ENCODE assay signal across 1 cellular context in genomic region chr17:2063306-2064146, GRCh38.
TF ChIP-seq lines count a peak whose summit lies in the region.

No MANE protein-coding gene starts in this region.

TF ChIP-seq in SK-N-SH, 30 proteins besides CTCF, POLR2A, EP300 and RAD21 (continued from another document):
- TF ChIP-seq SIN3A (IDR thresholded peaks at IDR 0.05; ENCODE audit: borderline replicate concordance, low read depth, low read length) (no peak), TCF12 (IDR thresholded peaks at IDR 0.05) (no peak), RFX5 (IDR thresholded peaks at IDR 0.05; ENCODE audit: low read length) (no peak), NRF1 (IDR thresholded peaks at IDR 0.05; ENCODE audit: low read depth, low read length) (no peak), FOXJ3 (CRISPR knock-in tag; IDR thresholded peaks at IDR 0.05) (no peak), MAX (IDR thresholded peaks at IDR 0.05; ENCODE audit: low read depth) (no peak), RXRA (IDR thresholded peaks at IDR 0.05; ENCODE audit: borderline replicate concordance, low read depth) (no peak), GABPA (IDR thresholded peaks at IDR 0.05; ENCODE audit: low read depth) (no peak)
TF ChIP-seq in SK-N-SH: peak in this region for 0.
